Comparison of ENCODE assay signal across 15 cellular contexts in the genomic region with DNA sequence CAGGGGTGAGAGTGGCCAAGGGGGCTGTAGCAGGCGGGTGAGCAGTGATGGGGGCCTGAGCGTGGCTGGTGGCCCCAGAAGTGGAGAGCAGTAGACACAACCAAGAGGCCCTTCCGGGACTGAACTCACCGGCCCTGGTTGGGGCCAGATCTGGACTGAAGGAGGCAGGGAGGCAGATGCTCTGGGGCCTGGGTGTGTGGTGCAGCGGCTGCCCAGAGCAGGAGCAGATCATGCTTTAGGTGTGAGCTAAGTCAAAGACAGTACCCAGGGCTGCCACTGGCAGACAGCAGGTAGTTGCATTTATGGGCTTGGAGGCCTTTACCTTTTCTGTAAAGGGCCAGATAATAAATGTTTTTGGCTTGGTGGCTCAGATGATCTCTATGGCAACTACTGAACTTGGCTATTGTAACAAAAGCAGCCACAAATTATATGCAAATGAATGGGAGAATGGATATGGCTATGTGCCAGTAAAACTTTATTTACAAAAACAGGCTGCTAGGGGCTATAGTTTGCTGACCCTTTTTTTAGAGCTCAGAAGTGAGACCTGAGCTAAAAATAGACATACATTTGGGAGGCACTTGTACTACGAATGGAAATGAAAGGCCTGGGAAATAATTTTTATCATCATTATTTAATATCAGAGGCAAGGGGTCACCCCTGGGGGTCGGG. TPM values are rescaled to one million over a fixed set of nuclear protein-coding genes. Genes with fewer than 3 reads are reported as not detected.
DNase-seq lines count a peak whose midpoint lies in the region; ATAC-seq and TF ChIP-seq lines count a peak whose summit lies in the region.
"Had no signal": no experiment of that assay in that cellular context is flagged by ENCODE, and none has a peak within 500 bp of the region (broad histone marks: within the 10 kb centered on the region; RNA-seq: fewer than 3 reads in every experiment).

No MANE protein-coding gene starts in this region.

- H3K27ac ChIP-seq in RWPE2 (ENCODE audit: poor library complexity, severe bottlenecking) (no peak overlapping the region), neural progenitor cell (no peak overlapping the region)
- H3K27ac ChIP-seq: pancreas, suprapubic skin had no signal

- no peak overlapping the region for H3K4me2 ChIP-seq in neural progenitor cell

- H3K27me3 ChIP-seq in RWPE2 (ENCODE audit: insufficient read depth, poor library complexity, severe bottlenecking) (no peaks in the 10 kb centered on the region), neural progenitor cell (no peaks in the 10 kb centered on the region)
- H3K27me3 ChIP-seq: pancreas, suprapubic skin had no signal

- TF ChIP-seq CTCF in RWPE2 (IDR thresholded peaks at IDR 0.05; ENCODE audit: poor library complexity, severe bottlenecking) (no peak), neural progenitor cell (IDR thresholded peaks at IDR 0.05) (no peak)

- intact Hi-C loops in activated naive CD4-positive, alpha-beta T cell treated with anti-CD3 and anti-CD28 coated beads for 36 hours (cut with micrococcal nuclease): no loop called here

- no peaks in the 10 kb centered on the region for H3F3A ChIP-seq in neural progenitor cell (ENCODE audit: low read depth)

- no peaks in the 10 kb centered on the region for H3K4me1 Mint-ChIP-seq in activated naive CD4-positive, alpha-beta T cell treated with anti-CD3 and anti-CD28 coated beads for 36 hours (ENCODE audit: low read depth)
- H3K4me1 Mint-ChIP-seq in neural progenitor cell: no peaks in the 10 kb centered on the region
- H3K4me1 Mint-ChIP-seq: activated CD8-positive, alpha-beta memory T cell treated with anti-CD3 and anti-CD28 coated beads, Interleukin-2, amount 10 ng/mL, durations not matched to agents 7 days and 5 days had no signal

- H3K4me3 ChIP-seq in RWPE2 (ENCODE audit: severe bottlenecking) (no peak overlapping the region), neural progenitor cell (no peak overlapping the region)
- H3K4me3 ChIP-seq: pancreas, suprapubic skin had no signal

- H3K4me3 Mint-ChIP-seq in activated naive CD4-positive, alpha-beta T cell treated with anti-CD3 and anti-CD28 coated beads for 36 hours: no peak overlapping the region
- no peak overlapping the region for H3K4me3 Mint-ChIP-seq in neural progenitor cell
- H3K4me3 Mint-ChIP-seq: activated CD8-positive, alpha-beta memory T cell treated with anti-CD3 and anti-CD28 coated beads, Interleukin-2, amount 10 ng/mL, durations not matched to agents 7 days and 5 days had no signal

- no peaks in the 10 kb centered on the region for H4K20me1 ChIP-seq in neural progenitor cell (ENCODE audit: low read depth)

- peak; percentile 39; the same call in 2 of the 3 replicates for ATAC-seq in RWPE2 (ENCODE audit: low read depth)
- ATAC-seq: activated CD8-positive, alpha-beta memory T cell treated with anti-CD3 and anti-CD28 coated beads, Interleukin-2, amount 10 ng/mL, durations not matched to agents 7 days and 5 days; pancreas had no signal

- H3K9me3 Mint-ChIP-seq in activated naive CD4-positive, alpha-beta T cell treated with anti-CD3 and anti-CD28 coated beads for 36 hours: no peaks in the 10 kb centered on the region
- H3K9me3 Mint-ChIP-seq in neural progenitor cell: no peaks in the 10 kb centered on the region

- no peaks in the 10 kb centered on the region for H3K79me2 ChIP-seq in neural progenitor cell (ENCODE audit: low read depth)

- H3K36me3 Mint-ChIP-seq in activated naive CD4-positive, alpha-beta T cell treated with anti-CD3 and anti-CD28 coated beads for 36 hours (ENCODE audit: low read depth): peaks cover 20% of the 10 kb centered on the region
- H3K36me3 Mint-ChIP-seq in neural progenitor cell: peaks cover 27% of the 10 kb centered on the region

- CTCF ChIA-PET in activated naive CD4-positive, alpha-beta T cell treated with anti-CD3 and anti-CD28 coated beads for 36 hours (lab: Charles Lee): interaction anchor here (1.0 kb wide), 1 partner anchor 18 kb away, joined by 3 read pairs; no protein-coding TSS in a partner anchor

- H3K27ac Mint-ChIP-seq in activated naive CD4-positive, alpha-beta T cell treated with anti-CD3 and anti-CD28 coated beads for 36 hours: peak overlapping the region; percentile 36
- peak overlapping the region; percentile 57 for H3K27ac Mint-ChIP-seq in neural progenitor cell
- H3K27ac Mint-ChIP-seq: activated CD8-positive, alpha-beta memory T cell treated with anti-CD3 and anti-CD28 coated beads, Interleukin-2, amount 10 ng/mL, durations not matched to agents 7 days and 5 days had no signal

- H3K36me3 ChIP-seq in RWPE2 (ENCODE audit: low read depth) (peaks cover 42% of the 10 kb centered on the region), neural progenitor cell (no peaks in the 10 kb centered on the region)

- H3K4me1 ChIP-seq in RWPE2 (ENCODE audit: insufficient read depth, poor library complexity, severe bottlenecking) (no peaks in the 10 kb centered on the region), neural progenitor cell (no peaks in the 10 kb centered on the region)
- H3K4me1 ChIP-seq: pancreas, suprapubic skin had no signal

- no peak overlapping the region for H2AFZ ChIP-seq in neural progenitor cell (replicated peaks)

- no peak overlapping the region for H3K9ac ChIP-seq in neural progenitor cell

- H3K9me3 ChIP-seq in RWPE2 (ENCODE audit: severe bottlenecking) (no peaks in the 10 kb centered on the region), neural progenitor cell (ENCODE audit: low read depth) (no peaks in the 10 kb centered on the region)
- H3K9me3 ChIP-seq: pancreas, suprapubic skin had no signal

- H3K27me3 Mint-ChIP-seq in activated naive CD4-positive, alpha-beta T cell treated with anti-CD3 and anti-CD28 coated beads for 36 hours (ENCODE audit: low read depth): no peaks in the 10 kb centered on the region
- peaks cover 5% of the 10 kb centered on the region for H3K27me3 Mint-ChIP-seq in neural progenitor cell (ENCODE audit: insufficient read depth, low read depth)
- H3K27me3 Mint-ChIP-seq: activated CD8-positive, alpha-beta memory T cell treated with anti-CD3 and anti-CD28 coated beads, Interleukin-2, amount 10 ng/mL, durations not matched to agents 7 days and 5 days had no signal

- no peak for DNase-seq in activated naive CD4-positive, alpha-beta T cell treated with anti-CD3 and anti-CD28 coated beads for 36 hours
- no peak for DNase-seq in activated naive CD4-positive, alpha-beta T cell treated with anti-CD3 and anti-CD28 coated beads, Interleukin-2, amount 50 U/mL, for 16 hours
- no peak for DNase-seq in RWPE2 (ENCODE audit: low spot score)
- DNase-seq in neural progenitor cell (ENCODE audit: low spot score): no peak
- DNase-seq in kidney tubule cell (ENCODE audit: low spot score): no peak
- DNase-seq in NCI-H226: no peak
- DNase-seq: activated CD8-positive, alpha-beta memory T cell treated with anti-CD3 and anti-CD28 coated beads, Interleukin-2, amount 10 ng/mL, durations not matched to agents 7 days and 5 days; Calu3; cerebellar nuclear complex; midbrain; NCI-H2227 treated with DMSO at 0.1 percent for 48 hours; OCI-M1; pancreas; stimulated activated CD4-positive, alpha-beta T cell treated with anti-CD3 and anti-CD28 coated beads, Interleukin-12 subunit alpha, Interleukin-12 subunit beta, amount 100 ng/mL, for 4 hours had no signal

RNA-seq across cellular contexts. Expression of gene SETD1B, which starts 25.6 kb away (rescaled TPM):
- total RNA-seq in activated naive CD4-positive, alpha-beta T cell treated with anti-CD3 and anti-CD28 coated beads for 36 hours: 1 to 10 TPM; 8.2 to 8.3 TPM
- total RNA-seq in neural progenitor cell (ENCODE audit: low replicate concordance): 1.8 and 4.4 TPM in 2 replicates

RNA-seq across cellular contexts. Expression of gene HPD, which starts 29.3 kb away (rescaled TPM):
- not detected for total RNA-seq in activated naive CD4-positive, alpha-beta T cell treated with anti-CD3 and anti-CD28 coated beads for 36 hours
- total RNA-seq in neural progenitor cell (ENCODE audit: low replicate concordance): not detected in 2 replicates
- total RNA-seq: activated CD8-positive, alpha-beta memory T cell treated with anti-CD3 and anti-CD28 coated beads, Interleukin-2, amount 10 ng/mL, durations not matched to agents 7 days and 5 days; Calu3 had no signal

RNA-seq across cellular contexts. Expression of gene RHOF, which starts 35.9 kb away (rescaled TPM):
- 10 to 100 TPM; 64.4 to 67.5 TPM for total RNA-seq in activated naive CD4-positive, alpha-beta T cell treated with anti-CD3 and anti-CD28 coated beads for 36 hours
- 20.1 and 30.8 TPM in 2 replicates for total RNA-seq in neural progenitor cell (ENCODE audit: low replicate concordance)

RNA-seq across cellular contexts. Expression of gene PSMD9, which starts 59.2 kb away (rescaled TPM):
- 10 to 100 TPM; 56.6 to 60.6 TPM for total RNA-seq in activated naive CD4-positive, alpha-beta T cell treated with anti-CD3 and anti-CD28 coated beads for 36 hours
- 46.4 and 60.9 TPM in 2 replicates for total RNA-seq in neural progenitor cell (ENCODE audit: low replicate concordance)
